Comparison of ENCODE assay signal across 15 cellular contexts in genomic region chr16:88731699-88732098, GRCh38. TPM values are rescaled to one million over a fixed set of nuclear protein-coding genes. Genes with fewer than 3 reads are reported as not detected.
A peak's percentile ranks its signal among the peaks of the same experiment; 100 is the strongest.
DNase-seq lines count a peak whose midpoint lies in the region; ATAC-seq, FAIRE-seq and TF ChIP-seq lines count a peak whose summit lies in the region.
"Had no signal": no experiment of that assay in that cellular context is flagged by ENCODE, and none has a peak within 500 bp of the region (broad histone marks: within the 10 kb centered on the region; RNA-seq: fewer than 3 reads in every experiment).

No MANE protein-coding gene starts in this region.

- H3K36me3 Mint-ChIP-seq in HFFc6 (ENCODE audit: low read depth), result peaks cover 12% of the 10 kb centered on the region; the same call in 1 of the 2 replicates
- H3K36me3 Mint-ChIP-seq: naive B cell had no signal

- no peaks in the 10 kb centered on the region for H3K4me1 Mint-ChIP-seq in HFFc6 (ENCODE audit: low read depth)

- H3K27me3 ChIP-seq in foreskin keratinocyte, result no peaks in the 10 kb centered on the region
- H3K27me3 ChIP-seq: breast epithelium had no signal

- WGBS in A549 (ENCODE audit: missing lambda C conversion rate), result 56% methylated on average over 6 of the region's 15 CpGs

- H3K9me3 Mint-ChIP-seq in HFFc6, result no peaks in the 10 kb centered on the region
- H3K9me3 Mint-ChIP-seq: activated CD4-positive, alpha-beta T cell treated with anti-CD3 and anti-CD28 coated beads, Interleukin-2, amount 10 ng/mL, durations not matched to agents 7 days and 5 days; naive B cell had no signal

- H3K4me1 ChIP-seq in A549, result peaks cover 11% of the 10 kb centered on the region
- H3K4me1 ChIP-seq in foreskin keratinocyte, result no peaks in the 10 kb centered on the region
- H3K4me1 ChIP-seq: breast epithelium had no signal

- in situ Hi-C loops in KBM-7 (cut with MboI; ENCODE audit: low pct_unique_long_range_greater_than_20kb, low sequenced_read_pairs), result no loop called here

- no peak overlapping the region for H3K4me3 ChIP-seq in A549
- H3K4me3 ChIP-seq: breast epithelium had no signal

- no peak for TF ChIP-seq RAD21 in A549 (conservative IDR thresholded peaks at IDR 0.05 in 1 of 2, IDR thresholded peaks at IDR 0.05 in 1 of 2)

- POLR2A ChIA-PET in A549 (lab: Yijun Ruan, JAX), result no interaction called here

- H3K27me3 Mint-ChIP-seq in HFFc6 (ENCODE audit: insufficient read depth), result peaks cover 4% of the 10 kb centered on the region
- H3K27me3 Mint-ChIP-seq: activated CD4-positive, alpha-beta T cell treated with anti-CD3 and anti-CD28 coated beads, Interleukin-2, amount 10 ng/mL, durations not matched to agents 7 days and 5 days; naive B cell had no signal

- CTCF ChIA-PET in A549 (lab: Yijun Ruan, JAX), result interaction anchor here (0.9 to 21.2 kb wide), 2 partner anchors 14 to 27 kb away, joined by 3 to 596 read pairs; no protein-coding TSS in a partner anchor

- H3K4me2 ChIP-seq in A549, result no peak overlapping the region

- no peaks in the 10 kb centered on the region for H3K9me3 ChIP-seq in A549
- H3K9me3 ChIP-seq: breast epithelium had no signal

- no peak for TF ChIP-seq CTCF in A549 (IDR thresholded peaks at IDR 0.05)
- TF ChIP-seq CTCF in foreskin keratinocyte (conservative IDR thresholded peaks at IDR 0.05), result no peak
- TF ChIP-seq CTCF in HFFc6 (IDR thresholded peaks at IDR 0.05), result no peak

- peak in 1 of 2 experiments; percentile 83 for DNase-seq in A549 (ENCODE audit: low read depth in 1 of 2, low spot score in 1 of 2)
- peak; percentile 87 for DNase-seq in D341Med (ENCODE audit: low spot score)
- peak; percentile 61 for DNase-seq in NCI-H69 (lab: John Stamatoyannopoulos, UW)
- no peak for DNase-seq in foreskin keratinocyte
- DNase-seq in activated CD4-positive, alpha-beta T cell treated with anti-CD3 and anti-CD28 coated beads, Interleukin-2, amount 50 U/mL, for 4 hours, result no peak
- no peak for DNase-seq in pons (ENCODE audit: low spot score)
- DNase-seq in HFFc6, result no peak
- DNase-seq in KBM-7, result no peak
- DNase-seq: activated CD4-positive, alpha-beta T cell treated with anti-CD3 and anti-CD28 coated beads, Interleukin-2, amount 10 ng/mL, durations not matched to agents 7 days and 5 days; activated effector memory CD4-positive, alpha-beta T cell treated with Interleukin-2 at 50 U/mL for 16 hours; naive B cell; NCI-H2029; stimulated activated CD4-positive, alpha-beta T cell treated with anti-CD3 and anti-CD28 coated beads, Interleukin-2, amount 100 ng/mL, for 48 hours had no signal

- ATAC-seq in A549, result peak; percentile 28 to 61; a peak in 3 of 6 replicates
- ATAC-seq in foreskin keratinocyte, result peak; percentile 12

- H3K27ac ChIP-seq in A549 (peak overlapping the region in 1 of 2 experiments; percentile 42; a peak in 1 of 6 replicates), foreskin keratinocyte (no peak overlapping the region)
- H3K27ac ChIP-seq: breast epithelium had no signal

- no peak for TF ChIP-seq POLR2A in A549 (IDR thresholded peaks at IDR 0.05; ENCODE audit: low read length)

- H3K27ac Mint-ChIP-seq in HFFc6, result no peak overlapping the region
- H3K27ac Mint-ChIP-seq: activated CD4-positive, alpha-beta T cell treated with anti-CD3 and anti-CD28 coated beads, Interleukin-2, amount 10 ng/mL, durations not matched to agents 7 days and 5 days; naive B cell had no signal

- H3K4me3 Mint-ChIP-seq in HFFc6, result no peak overlapping the region
- H3K4me3 Mint-ChIP-seq: activated CD4-positive, alpha-beta T cell treated with anti-CD3 and anti-CD28 coated beads, Interleukin-2, amount 10 ng/mL, durations not matched to agents 7 days and 5 days; naive B cell had no signal

- no peak for FAIRE-seq in A549 (lab: Jason Lieb, UNC)
- FAIRE-seq: frontal cortex had no signal

- no peak for TF ChIP-seq EP300 in A549 (IDR thresholded peaks at IDR 0.05)

TF ChIP-seq in A549, 52 proteins besides CTCF, POLR2A, EP300 and RAD21:
- no peak for TF ChIP-seq CHD2 (IDR thresholded peaks at IDR 0.05; ENCODE audit: low read length, partially characterized antibody)
TF ChIP-seq in A549: peak in this region for 0.

RNA-seq across cellular contexts. Expression of gene CTU2, which starts 25.4 kb away (rescaled TPM):
- 12.9 and 16.4 TPM in 2 replicates for polyA plus RNA-seq in A549 (2011; rRNA removed)
- 30.3 and 39.9 TPM in 2 replicates for polyA plus RNA-seq in A549 (2012; cell fraction: cytosol; rRNA removed)
- 80.2 and 91.9 TPM in 2 replicates for polyA plus RNA-seq in A549 (2012; cell fraction: nucleus; rRNA removed)
- 20.9 to 22.3 TPM (median 21.8 TPM) in 3 replicates for polyA plus RNA-seq in A549 (2017; fragmentation: RNase III; extraction: RNeasy Plus Mini Kit Qiagen cat#74134 plus additional on column Dnase treatment)
- polyA minus RNA-seq in A549 (2011; rRNA and poly(A)+ RNA removed), result 16.8 and 21.7 TPM in 2 replicates
- 16.6 and 26.3 TPM in 2 replicates for total RNA-seq in foreskin keratinocyte
- 23.3 and 26.3 TPM in 2 replicates for polyA plus RNA-seq in foreskin keratinocyte
- total RNA-seq in HFFc6 (2021; fragmentation: NEBNext Ultra II Directional; extraction: Animal tissue kit (Norgen Biotek cat#: 25700)), result 10 to 100 TPM; 26.2 to 37.0 (median 33.2) TPM

RNA-seq across cellular contexts. Expression of gene RNF166, which starts 25.5 kb away (rescaled TPM):
- polyA plus RNA-seq in A549 (2011; rRNA removed), result 7.9 and 9.4 TPM in 2 replicates
- polyA plus RNA-seq in A549 (2012; cell fraction: cytosol; rRNA removed), result 21.5 and 29.0 TPM in 2 replicates
- polyA plus RNA-seq in A549 (2012; cell fraction: nucleus; rRNA removed), result 51.0 and 68.4 TPM in 2 replicates
- 10.4 to 11.6 TPM (median 11.6 TPM) in 3 replicates for polyA plus RNA-seq in A549 (2017; fragmentation: RNase III; extraction: RNeasy Plus Mini Kit Qiagen cat#74134 plus additional on column Dnase treatment)
- 9.8 and 16.2 TPM in 2 replicates for polyA minus RNA-seq in A549 (2011; rRNA and poly(A)+ RNA removed)
- 7.6 and 7.8 TPM in 2 replicates for total RNA-seq in foreskin keratinocyte
- polyA plus RNA-seq in foreskin keratinocyte, result 7.8 and 8.1 TPM in 2 replicates
- total RNA-seq in HFFc6 (2021; fragmentation: NEBNext Ultra II Directional; extraction: Animal tissue kit (Norgen Biotek cat#: 25700)), result 10 to 100 TPM; 10.3 to 18.3 (median 13.2) TPM

RNA-seq across cellular contexts. Expression of gene SNAI3, which starts 45.4 kb away (rescaled TPM):
- polyA plus RNA-seq in A549 (2011; rRNA removed), result not detected in 2 replicates
- 0.05 TPM in 1 of 2 replicates, not detected in the other for polyA plus RNA-seq in A549 (2012; cell fraction: cytosol; rRNA removed)
- polyA plus RNA-seq in A549 (2012; cell fraction: nucleus; rRNA removed), result 0.07 TPM in 1 of 2 replicates, not detected in the other
- 0.05 to 0.08 TPM in 2 of 3 replicates, not detected in the other for polyA plus RNA-seq in A549 (2017; fragmentation: RNase III; extraction: RNeasy Plus Mini Kit Qiagen cat#74134 plus additional on column Dnase treatment)
- polyA minus RNA-seq in A549 (2011; rRNA and poly(A)+ RNA removed), result not detected in 2 replicates
- total RNA-seq in foreskin keratinocyte, result not detected in 2 replicates
- 0.06 and 0.09 TPM in 2 replicates for polyA plus RNA-seq in foreskin keratinocyte
- total RNA-seq in HFFc6 (2021; fragmentation: NEBNext Ultra II Directional; extraction: Animal tissue kit (Norgen Biotek cat#: 25700)), result not detected
- total RNA-seq: frontal cortex had no signal

RNA-seq across cellular contexts. Expression of gene PIEZO1, which starts 53.3 kb away (rescaled TPM):
- polyA plus RNA-seq in A549 (2011; rRNA removed) (26.1 and 35.9 TPM in 2 replicates), A549 (2017; fragmentation: RNase III; extraction: RNeasy Plus Mini Kit Qiagen cat#74134 plus additional on column Dnase treatment) (78.3 to 84.7 TPM (median 79.1 TPM) in 3 replicates), foreskin keratinocyte (190 and 238 TPM in 2 replicates)
- 141 and 172 TPM in 2 replicates for polyA plus RNA-seq in A549 (2012; cell fraction: cytosol; rRNA removed)
- 630 and 946 TPM in 2 replicates for polyA plus RNA-seq in A549 (2012; cell fraction: nucleus; rRNA removed)
- polyA minus RNA-seq in A549 (2011; rRNA and poly(A)+ RNA removed), result 43.0 and 54.8 TPM in 2 replicates
- 184 and 213 TPM in 2 replicates for total RNA-seq in foreskin keratinocyte
- 100 to 1,000 TPM; 238 to 293 (median 264) TPM for total RNA-seq in HFFc6 (2021; fragmentation: NEBNext Ultra II Directional; extraction: Animal tissue kit (Norgen Biotek cat#: 25700))

Comparison
In these comparisons a context has a peak if more than half of its experiments do, and no peak if none do; other contexts are left out.
1. DNase-seq: peak in D341Med (single experiment) and NCI-H69 (single experiment); none in foreskin keratinocyte (0 of 2), activated CD4-positive, alpha-beta T cell treated with anti-CD3 and anti-CD28 coated beads, Interleukin-2, amount 50 U/mL, for 4 hours (0 of 2), pons (single experiment), HFFc6 (single experiment) and KBM-7 (single experiment).